ENCODE assay signal across 8 cellular contexts in genomic region chr17:50426814-50427787, GRCh38. TPM values are rescaled to one million over a fixed set of nuclear protein-coding genes. Genes with fewer than 3 reads are reported as not detected.
A peak's percentile ranks its signal among the peaks of the same experiment; 100 is the strongest.
DNase-seq lines count a peak whose midpoint lies in the region; ATAC-seq, FAIRE-seq and TF ChIP-seq lines count a peak whose summit lies in the region.

No MANE protein-coding gene starts in this region.

- H3K9me3 Mint-ChIP-seq in central memory CD8-positive, alpha-beta T cell = no peaks in the 10 kb centered on the region
- H3K9me3 Mint-ChIP-seq in stimulated activated naive CD8-positive, alpha-beta T cell treated with anti-CD3 and anti-CD28 coated beads, Interleukin-15, Interleukin-2, amounts not matched to agents 100 ng/mL and 50 ng/mL, for 24 hours = no peaks in the 10 kb centered on the region

- ATAC-seq in SK-N-SH treated with all-trans-retinoic acid at 6 μM for 48 hours (peak; percentile 69), left lobe of liver (peak; percentile 55), GM21526 (IDR thresholded peaks at IDR 0.05; ENCODE audit: low FRiP score, unreplicated experiment) (no peak), GM21381 (IDR thresholded peaks at IDR 0.05; ENCODE audit: unreplicated experiment) (no peak)
- no peak for ATAC-seq in central memory CD8-positive, alpha-beta T cell (replicated peaks; ENCODE audit: extremely low read depth, poor library complexity, severe bottlenecking)

- peak overlapping the region; percentile 86 for H3K4me3 Mint-ChIP-seq in central memory CD8-positive, alpha-beta T cell
- H3K4me3 Mint-ChIP-seq in stimulated activated naive CD8-positive, alpha-beta T cell treated with anti-CD3 and anti-CD28 coated beads, Interleukin-15, Interleukin-2, amounts not matched to agents 100 ng/mL and 50 ng/mL, for 24 hours = peak overlapping the region; percentile 87

- FAIRE-seq in D721Med (lab: Jason Lieb, UNC) = no peak

- DNase-seq in D721Med (ENCODE audit: insufficient read length, low spot score) (no peak), HFF-Myc (ENCODE audit: extremely low read depth, low read depth) (no peak), left lobe of liver (ENCODE audit: low spot score) (no peak)
- no peak for DNase-seq in central memory CD8-positive, alpha-beta T cell (ENCODE audit: low spot score in 2 of 2)

- H3K4me3 ChIP-seq in HFF-Myc (replicated peaks; ENCODE audit: low read depth, low read length) = peak overlapping the region; percentile 49

- TF ChIP-seq CTCF in D721Med (IDR thresholded peaks at IDR 0.05; ENCODE audit: insufficient read depth, missing control alignments) (peak; percentile 12), HFF-Myc (IDR thresholded peaks at IDR 0.05; ENCODE audit: low read depth, low read length, missing control alignments) (no peak)

- no peak overlapping the region for H3K27ac Mint-ChIP-seq in central memory CD8-positive, alpha-beta T cell (ENCODE audit: low read depth)
- H3K27ac Mint-ChIP-seq in stimulated activated naive CD8-positive, alpha-beta T cell treated with anti-CD3 and anti-CD28 coated beads, Interleukin-15, Interleukin-2, amounts not matched to agents 100 ng/mL and 50 ng/mL, for 24 hours = peak overlapping the region; percentile 69

- no peaks in the 10 kb centered on the region for H3K27me3 Mint-ChIP-seq in central memory CD8-positive, alpha-beta T cell
- no peaks in the 10 kb centered on the region for H3K27me3 Mint-ChIP-seq in stimulated activated naive CD8-positive, alpha-beta T cell treated with anti-CD3 and anti-CD28 coated beads, Interleukin-15, Interleukin-2, amounts not matched to agents 100 ng/mL and 50 ng/mL, for 24 hours

- H3K36me3 Mint-ChIP-seq in central memory CD8-positive, alpha-beta T cell (ENCODE audit: insufficient read depth) = peaks cover 3% of the 10 kb centered on the region
- H3K36me3 Mint-ChIP-seq in stimulated activated naive CD8-positive, alpha-beta T cell treated with anti-CD3 and anti-CD28 coated beads, Interleukin-15, Interleukin-2, amounts not matched to agents 100 ng/mL and 50 ng/mL, for 24 hours (ENCODE audit: low read depth) = no peaks in the 10 kb centered on the region

- H3K4me1 Mint-ChIP-seq in central memory CD8-positive, alpha-beta T cell = peaks cover 26% of the 10 kb centered on the region
- H3K4me1 Mint-ChIP-seq in stimulated activated naive CD8-positive, alpha-beta T cell treated with anti-CD3 and anti-CD28 coated beads, Interleukin-15, Interleukin-2, amounts not matched to agents 100 ng/mL and 50 ng/mL, for 24 hours (ENCODE audit: low read depth) = peaks cover 17% of the 10 kb centered on the region

TF ChIP-seq in SK-N-SH treated with all-trans-retinoic acid at 6 μM for 48 hours, 23 proteins besides CTCF, POLR2A, EP300 and RAD21:
- TF ChIP-seq PATZ1 (CRISPR knock-in tag; IDR thresholded peaks at IDR 0.05; ENCODE audit: borderline replicate concordance) = no peak
- TF ChIP-seq ZNF8 (CRISPR knock-in tag; IDR thresholded peaks at IDR 0.05) = no peak
- no peak for TF ChIP-seq GLIS3 (CRISPR knock-in tag; IDR thresholded peaks at IDR 0.05)
- no peak for TF ChIP-seq SNAI2 (CRISPR knock-in tag; IDR thresholded peaks at IDR 0.05)
- no peak for TF ChIP-seq TOX (CRISPR knock-in tag; IDR thresholded peaks at IDR 0.05; ENCODE audit: borderline replicate concordance)
- TF ChIP-seq ESRRG (CRISPR knock-in tag; IDR thresholded peaks at IDR 0.05) = no peak
- no peak for TF ChIP-seq ZC3H10 (CRISPR knock-in tag; IDR thresholded peaks at IDR 0.05)
- no peak for TF ChIP-seq TSHZ2 (CRISPR knock-in tag; IDR thresholded peaks at IDR 0.05)
- TF ChIP-seq BACH2 (CRISPR knock-in tag; IDR thresholded peaks at IDR 0.05; ENCODE audit: borderline replicate concordance) = no peak
- no peak for TF ChIP-seq ZNF70 (CRISPR knock-in tag; IDR thresholded peaks at IDR 0.05)
- no peak for TF ChIP-seq CREB5 (CRISPR knock-in tag; IDR thresholded peaks at IDR 0.05; ENCODE audit: low read depth)
- no peak for TF ChIP-seq PPARA (CRISPR knock-in tag; IDR thresholded peaks at IDR 0.05; ENCODE audit: borderline replicate concordance)

RNA-seq across cellular contexts. Expression of gene ACSF2, which starts 1.1 kb away (rescaled TPM):
- 56.1 TPM for total RNA-seq in left lobe of liver

RNA-seq across cellular contexts. Expression of gene LRRC59, which starts 29.8 kb away (rescaled TPM):
- total RNA-seq in left lobe of liver = 47.3 TPM

RNA-seq across cellular contexts. Expression of gene CHAD, which starts 41.6 kb away (rescaled TPM):
- total RNA-seq in left lobe of liver = 12.4 TPM

RNA-seq across cellular contexts. Expression of gene RSAD1, which starts 51.6 kb away (rescaled TPM):
- total RNA-seq in left lobe of liver = 27.4 TPM

RNA-seq across cellular contexts. Expression of gene EME1, which starts 54.1 kb away (rescaled TPM):
- 0.13 TPM for total RNA-seq in left lobe of liver

Comparison
In these comparisons a context has a peak if more than half of its experiments do, and no peak if none do; other contexts are left out.
1. ATAC-seq: peak in SK-N-SH treated with all-trans-retinoic acid at 6 μM for 48 hours (single experiment) and left lobe of liver (single experiment); none in central memory CD8-positive, alpha-beta T cell (single experiment), GM21526 (single experiment) and GM21381 (single experiment).